In the genomic region with DNA sequence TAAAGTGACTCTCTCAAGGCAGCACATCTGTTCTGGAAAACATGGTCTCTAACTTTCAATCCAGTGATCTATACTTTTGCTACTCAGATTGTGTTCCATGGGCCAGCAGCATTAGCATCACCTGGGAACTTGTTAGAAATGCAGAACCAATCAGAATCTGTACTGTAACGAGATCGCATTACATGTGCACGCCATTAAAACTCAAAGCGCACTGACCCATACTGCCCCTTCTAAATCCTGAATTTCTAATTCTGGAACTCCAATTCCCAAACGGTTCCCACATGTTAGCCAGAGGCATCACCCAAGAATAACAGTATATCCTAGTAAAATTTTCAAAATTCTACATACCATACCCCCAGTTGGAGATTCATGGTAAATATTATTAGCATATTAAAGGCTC, we compare ENCODE assay signal across 8 cellular contexts. TPM values are rescaled to one million over a fixed set of nuclear protein-coding genes. Genes with fewer than 3 reads are reported as not detected.
DNase-seq lines count a peak whose midpoint lies in the region; ATAC-seq, FAIRE-seq and TF ChIP-seq lines count a peak whose summit lies in the region.
"Had no signal": no experiment of that assay in that cellular context is flagged by ENCODE, and none has a peak within 500 bp of the region (broad histone marks: within the 10 kb centered on the region; RNA-seq: fewer than 3 reads in every experiment).

No MANE protein-coding gene starts in this region.

- peak overlapping the region; percentile 98 for H3K4me2 ChIP-seq in PC-9

- no peaks in the 10 kb centered on the region for H3F3A ChIP-seq in PC-9 (ENCODE audit: insufficient read depth, low read depth)

- no peak overlapping the region for H2AFZ ChIP-seq in PC-9

- in situ Hi-C loops in gastrocnemius medialis (cut with MboI; ENCODE audit: low sequenced_read_pairs in 4 of 4), result no loop called here

- H3K36me3 ChIP-seq in PC-9 (ENCODE audit: low read depth) (no peaks in the 10 kb centered on the region), gastrocnemius medialis (no peaks in the 10 kb centered on the region)

- DNase-seq in GM12892 (ENCODE audit: insufficient read length), result no peak
- no peak for DNase-seq in PC-9
- DNase-seq in fibroblast of pulmonary artery (ENCODE audit: low read depth), result no peak
- no peak for DNase-seq in gastrocnemius medialis
- DNase-seq in DMS53 (lab: John Stamatoyannopoulos, UW), result no peak
- DNase-seq in activated T-helper 1 cell treated with anti-CD3 and anti-CD28 coated beads, Interleukin-12 subunit alpha, Interleukin-12 subunit beta, Interleukin-2, Interleukin-4 antibody, amounts not matched to agents 30 ng/mL and 10 ng/mL and 1 ng/mL, durations not matched to agents 14 hours and 24 hours and 36 hours (ENCODE audit: low spot score), result no peak
- no peak for DNase-seq in glomerular visceral epithelial cell (ENCODE audit: extremely low spot score)

- ATAC-seq in gastrocnemius medialis, result no peak

- H3K4me1 Mint-ChIP-seq in activated T-helper 1 cell treated with anti-CD3 and anti-CD28 coated beads, Interleukin-12 subunit alpha, Interleukin-12 subunit beta, Interleukin-2, Interleukin-4 antibody, amounts not matched to agents 30 ng/mL and 10 ng/mL and 1 ng/mL, durations not matched to agents 14 hours and 24 hours and 36 hours (ENCODE audit: low read depth), result no peaks in the 10 kb centered on the region

- H3K9me2 ChIP-seq in PC-9 (ENCODE audit: insufficient read depth), result no peaks in the 10 kb centered on the region

- TF ChIP-seq POLR2A in GM12892 (IDR thresholded peaks at IDR 0.05; ENCODE audit: low read depth, low read length) (no peak), gastrocnemius medialis (IDR thresholded peaks at IDR 0.05) (no peak)

- peaks cover 45% of the 10 kb centered on the region for H3K79me2 ChIP-seq in PC-9 (ENCODE audit: low read depth)

- peaks cover 12% of the 10 kb centered on the region for H4K20me1 ChIP-seq in PC-9 (ENCODE audit: insufficient read depth)

- FAIRE-seq in GM12892 (lab: Jason Lieb, UNC), result peak; percentile 9
- FAIRE-seq: endometrium had no signal

- POLR2A ChIA-PET in PC-9 (lab: Charles Lee; ENCODE audit: unreplicated experiment), result interaction anchor here (0.6 kb wide), 1 partner anchor 654 kb away, joined by 3 read pairs; a partner anchor contains a TSS

- H3K27ac ChIP-seq in PC-9, result no peak overlapping the region
- H3K27ac ChIP-seq in gastrocnemius medialis, result peak overlapping the region in 1 of 4 donors; percentile 84

- TF ChIP-seq CTCF in PC-9 (conservative IDR thresholded peaks at IDR 0.05) (no peak), fibroblast of pulmonary artery (IDR thresholded peaks at IDR 0.05; ENCODE audit: low read length, missing control alignments) (no peak), gastrocnemius medialis (IDR thresholded peaks at IDR 0.05 in 4 of 5, conservative IDR thresholded peaks at IDR 0.05 in 1 of 5) (no peak)

- H3K9me3 ChIP-seq in PC-9 (ENCODE audit: insufficient read depth, low read depth), result no peaks in the 10 kb centered on the region
- H3K9me3 ChIP-seq in gastrocnemius medialis, result no peaks in the 10 kb centered on the region

- H3K4me1 ChIP-seq in PC-9 (replicated peaks; ENCODE audit: insufficient read depth), result peaks cover 19% of the 10 kb centered on the region
- H3K4me1 ChIP-seq in gastrocnemius medialis, result peaks cover 40 to 50% of the 10 kb centered on the region in 2 donors

- no peak overlapping the region for H3K27ac Mint-ChIP-seq in activated T-helper 1 cell treated with anti-CD3 and anti-CD28 coated beads, Interleukin-12 subunit alpha, Interleukin-12 subunit beta, Interleukin-2, Interleukin-4 antibody, amounts not matched to agents 30 ng/mL and 10 ng/mL and 1 ng/mL, durations not matched to agents 14 hours and 24 hours and 36 hours

- H3K36me3 Mint-ChIP-seq in activated T-helper 1 cell treated with anti-CD3 and anti-CD28 coated beads, Interleukin-12 subunit alpha, Interleukin-12 subunit beta, Interleukin-2, Interleukin-4 antibody, amounts not matched to agents 30 ng/mL and 10 ng/mL and 1 ng/mL, durations not matched to agents 14 hours and 24 hours and 36 hours (ENCODE audit: low read depth), result no peaks in the 10 kb centered on the region

- H3K4me3 Mint-ChIP-seq in activated T-helper 1 cell treated with anti-CD3 and anti-CD28 coated beads, Interleukin-12 subunit alpha, Interleukin-12 subunit beta, Interleukin-2, Interleukin-4 antibody, amounts not matched to agents 30 ng/mL and 10 ng/mL and 1 ng/mL, durations not matched to agents 14 hours and 24 hours and 36 hours, result no peak overlapping the region

- H3K4me3 ChIP-seq in PC-9 (peak overlapping the region; percentile 90), fibroblast of pulmonary artery (replicated peaks; ENCODE audit: low read depth, low read length) (peak overlapping the region; percentile 95), gastrocnemius medialis (peak overlapping the region; percentile 79 to 83 (median 82))

- TSS peak; percentile 43 for BruUV-seq in PC-9 (replicated peaks; lab: Mats Ljungman, UMichigan)

- H3K9me3 Mint-ChIP-seq in activated T-helper 1 cell treated with anti-CD3 and anti-CD28 coated beads, Interleukin-12 subunit alpha, Interleukin-12 subunit beta, Interleukin-2, Interleukin-4 antibody, amounts not matched to agents 30 ng/mL and 10 ng/mL and 1 ng/mL, durations not matched to agents 14 hours and 24 hours and 36 hours, result no peaks in the 10 kb centered on the region

- H3K27me3 ChIP-seq in PC-9 (ENCODE audit: insufficient read depth, low read depth), result no peaks in the 10 kb centered on the region
- H3K27me3 ChIP-seq in gastrocnemius medialis, result no peaks in the 10 kb centered on the region

- intact Hi-C loops in PC-9 (cut with micrococcal nuclease; ENCODE audit: unreplicated experiment) (no loop called here), gastrocnemius medialis (cut with DNase I; ENCODE audit: low total_unique reads) (loop anchor here (10.0 kb wide), 1 partner anchor 566 kb away; a partner anchor contains a TSS)
- intact Hi-C loops in activated T-helper 1 cell treated with anti-CD3 and anti-CD28 coated beads, Interleukin-12 subunit alpha, Interleukin-12 subunit beta, Interleukin-2, Interleukin-4 antibody, amounts not matched to agents 30 ng/mL and 10 ng/mL and 1 ng/mL, durations not matched to agents 14 hours and 24 hours and 36 hours (cut with micrococcal nuclease), result loop anchor here (5.0 to 10.0 kb wide), 3 partner anchors 123 to 1006 kb away; a partner anchor contains a TSS

- CTCF ChIA-PET in PC-9 (lab: Charles Lee), result no interaction called here

- peaks cover 10% of the 10 kb centered on the region for H3K27me3 Mint-ChIP-seq in activated T-helper 1 cell treated with anti-CD3 and anti-CD28 coated beads, Interleukin-12 subunit alpha, Interleukin-12 subunit beta, Interleukin-2, Interleukin-4 antibody, amounts not matched to agents 30 ng/mL and 10 ng/mL and 1 ng/mL, durations not matched to agents 14 hours and 24 hours and 36 hours (ENCODE audit: insufficient read depth)

RNA-seq across cellular contexts. Expression of a gene that starts 10.5 kb away (rescaled TPM):
- 34.7 TPM for polyA plus RNA-seq in GM12892 (2012; ENCODE audit: missing spikeins)
- 130 and 147 TPM in 2 replicates for total RNA-seq in PC-9 (2021)
- 100 to 1,000 TPM in 2 of 4 donors, 10 to 100 TPM in 2; 89.8 to 127 (median 103) TPM for total RNA-seq in gastrocnemius medialis
- 83.0 and 84.0 TPM in 2 replicates for total RNA-seq in activated T-helper 1 cell treated with anti-CD3 and anti-CD28 coated beads, Interleukin-12 subunit alpha, Interleukin-12 subunit beta, Interleukin-2, Interleukin-4 antibody, amounts not matched to agents 30 ng/mL and 10 ng/mL and 1 ng/mL, durations not matched to agents 14 hours and 24 hours and 36 hours

RNA-seq across cellular contexts. Expression of a gene that starts 30.8 kb away (rescaled TPM):
- 2.0 TPM for polyA plus RNA-seq in GM12892 (2012; ENCODE audit: missing spikeins)
- 9.8 and 12.0 TPM in 2 replicates for total RNA-seq in PC-9 (2021)
- total RNA-seq in gastrocnemius medialis, result under 1 TPM in 1 of 4 donors, not detected in 3; 0.24 TPM
- total RNA-seq in activated T-helper 1 cell treated with anti-CD3 and anti-CD28 coated beads, Interleukin-12 subunit alpha, Interleukin-12 subunit beta, Interleukin-2, Interleukin-4 antibody, amounts not matched to agents 30 ng/mL and 10 ng/mL and 1 ng/mL, durations not matched to agents 14 hours and 24 hours and 36 hours, result 1.9 and 2.4 TPM in 2 replicates

RNA-seq across cellular contexts. Expression of a gene that starts 30.9 kb away (rescaled TPM):
- 80.9 TPM for polyA plus RNA-seq in GM12892 (2012; ENCODE audit: missing spikeins)
- total RNA-seq in PC-9 (2021) (46.7 and 53.0 TPM in 2 replicates), gastrocnemius medialis (1 to 10 TPM in 2 of 4 donors, under 1 TPM in 2; 0.51 to 2.1 (median 1.4) TPM)
- 56.4 and 58.6 TPM in 2 replicates for total RNA-seq in activated T-helper 1 cell treated with anti-CD3 and anti-CD28 coated beads, Interleukin-12 subunit alpha, Interleukin-12 subunit beta, Interleukin-2, Interleukin-4 antibody, amounts not matched to agents 30 ng/mL and 10 ng/mL and 1 ng/mL, durations not matched to agents 14 hours and 24 hours and 36 hours

RNA-seq across cellular contexts. Expression of a gene that starts 47.4 kb away (rescaled TPM):
- polyA plus RNA-seq in GM12892 (2012; ENCODE audit: missing spikeins), result 0.91 TPM
- total RNA-seq in PC-9 (2021), result 1.2 TPM in 1 of 2 replicates, not detected in the other
- total RNA-seq in gastrocnemius medialis, result 1 to 10 TPM in 1 of 4 donors, under 1 TPM in 3; 0.24 to 3.8 (median 0.59) TPM
- 0.47 and 0.71 TPM in 2 replicates for total RNA-seq in activated T-helper 1 cell treated with anti-CD3 and anti-CD28 coated beads, Interleukin-12 subunit alpha, Interleukin-12 subunit beta, Interleukin-2, Interleukin-4 antibody, amounts not matched to agents 30 ng/mL and 10 ng/mL and 1 ng/mL, durations not matched to agents 14 hours and 24 hours and 36 hours

RNA-seq across cellular contexts. Expression of a gene that starts 51.1 kb away (rescaled TPM):
- polyA plus RNA-seq in GM12892 (2012; ENCODE audit: missing spikeins), result 8.4 TPM
- total RNA-seq in PC-9 (2021) (58.9 and 63.4 TPM in 2 replicates), gastrocnemius medialis (10 to 100 TPM in 1 of 4 donors, 1 to 10 TPM in 3; 2.2 to 17.6 (median 5.9) TPM)
- total RNA-seq in activated T-helper 1 cell treated with anti-CD3 and anti-CD28 coated beads, Interleukin-12 subunit alpha, Interleukin-12 subunit beta, Interleukin-2, Interleukin-4 antibody, amounts not matched to agents 30 ng/mL and 10 ng/mL and 1 ng/mL, durations not matched to agents 14 hours and 24 hours and 36 hours, result 4.0 and 4.2 TPM in 2 replicates

Comparison
In these comparisons a context has a peak if more than half of its experiments do, and no peak if none do; other contexts are left out.
1. RNA of a gene that starts 30.9 kb away (total RNA-seq): 56.4 to 58.6 TPM in activated T-helper 1 cell treated with anti-CD3 and anti-CD28 coated beads, Interleukin-12 subunit alpha, Interleukin-12 subunit beta, Interleukin-2, Interleukin-4 antibody, amounts not matched to agents 30 ng/mL and 10 ng/mL and 1 ng/mL, durations not matched to agents 14 hours and 24 hours and 36 hours and 46.7 to 53.0 TPM in PC-9; 0.51 to 2.1 TPM in gastrocnemius medialis; every median in the first group is over 10 times any median in the second.
2. Peak in every context shown above with its lines, with median percentiles within 50 percentile points of each other: H3K4me3 ChIP-seq.